ENCODE assay signal across 18 cellular contexts in the genomic region with DNA sequence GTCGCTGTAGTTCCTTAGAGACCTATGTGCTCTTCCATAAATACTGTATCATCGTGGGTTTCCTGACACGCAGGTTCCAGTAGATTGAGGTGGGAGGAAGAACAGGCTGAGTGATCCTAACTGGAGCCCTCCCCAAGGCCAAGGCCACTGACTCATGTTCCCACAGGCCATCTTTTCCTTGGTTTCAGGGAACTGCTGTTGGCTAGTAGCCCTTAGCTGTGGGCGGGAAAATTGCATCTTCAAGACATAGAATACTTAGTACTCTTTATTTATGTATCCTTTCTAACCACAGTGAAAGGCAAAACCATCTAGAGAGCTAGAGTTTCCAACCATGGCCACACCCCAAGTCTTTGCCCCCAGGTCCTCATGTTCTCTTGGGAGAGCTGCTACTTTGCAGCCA. TPM values are rescaled to one million over a fixed set of nuclear protein-coding genes. Genes with fewer than 3 reads are reported as not detected.
DNase-seq lines count a peak whose midpoint lies in the region; ATAC-seq, FAIRE-seq and TF ChIP-seq lines count a peak whose summit lies in the region.
"Had no signal": no experiment of that assay in that cellular context is flagged by ENCODE, and none has a peak within 500 bp of the region (broad histone marks: within the 10 kb centered on the region; RNA-seq: fewer than 3 reads in every experiment).

No MANE protein-coding gene starts in this region.

- H3K9me3 Mint-ChIP-seq in astrocyte (ENCODE audit: unreplicated experiment): peaks cover 19% of the 10 kb centered on the region
- H3K9me3 Mint-ChIP-seq in T-cell: peaks cover 0 to 15% (median 7%) of the 10 kb centered on the region in 3 donors

- H3K36me3 Mint-ChIP-seq in astrocyte (ENCODE audit: low read depth, unreplicated experiment) (no peaks in the 10 kb centered on the region), T-cell (peaks cover 5% of the 10 kb centered on the region)

- H3K27ac Mint-ChIP-seq in astrocyte (ENCODE audit: unreplicated experiment) (peak overlapping the region; percentile 19), T-cell (no peak overlapping the region)
- H3K27ac Mint-ChIP-seq: activated CD8-positive, alpha-beta memory T cell treated with anti-CD3 and anti-CD28 coated beads, Interleukin-2, amount 10 ng/mL, durations not matched to agents 7 days and 5 days; activated naive CD4-positive, alpha-beta T cell treated with anti-CD3 and anti-CD28 coated beads, Interleukin-2, amount 50 U/mL, for 24 hours; nephron progenitor cell had no signal

- H3K4me2 ChIP-seq in astrocyte (ENCODE audit: low read length): no peak overlapping the region
- no peak overlapping the region for H3K4me2 ChIP-seq in PC-9

- no TSS peak for BruUV-seq in PC-9 (replicated peaks; lab: Mats Ljungman, UMichigan)

- H3K79me2 ChIP-seq in astrocyte (ENCODE audit: insufficient read depth, low read length): no peaks in the 10 kb centered on the region
- H3K79me2 ChIP-seq in PC-9 (ENCODE audit: low read depth): no peaks in the 10 kb centered on the region

- H3K36me3 ChIP-seq in astrocyte (ENCODE audit: insufficient read depth, low read length) (no peaks in the 10 kb centered on the region), testis (ENCODE audit: low read depth, missing control alignments) (no peaks in the 10 kb centered on the region), PC-9 (ENCODE audit: low read depth) (no peaks in the 10 kb centered on the region)
- H3K36me3 ChIP-seq: SJSA1 had no signal

- H3K9me3 ChIP-seq in astrocyte (ENCODE audit: insufficient read depth, low read depth, low read length) (no peaks in the 10 kb centered on the region), testis (no peaks in the 10 kb centered on the region), PC-9 (ENCODE audit: insufficient read depth, low read depth) (peaks cover 7% of the 10 kb centered on the region; the same call in 1 of the 2 replicates)
- H3K9me3 ChIP-seq: SJSA1 had no signal

- H3K4me3 Mint-ChIP-seq in astrocyte (ENCODE audit: unreplicated experiment) (no peak overlapping the region), T-cell (no peak overlapping the region)
- H3K4me3 Mint-ChIP-seq: activated CD8-positive, alpha-beta memory T cell treated with anti-CD3 and anti-CD28 coated beads, Interleukin-2, amount 10 ng/mL, durations not matched to agents 7 days and 5 days; activated naive CD4-positive, alpha-beta T cell treated with anti-CD3 and anti-CD28 coated beads, Interleukin-2, amount 50 U/mL, for 24 hours; nephron progenitor cell had no signal

- H4K20me1 ChIP-seq in astrocyte (ENCODE audit: insufficient read depth, low read length) (no peaks in the 10 kb centered on the region), PC-9 (ENCODE audit: insufficient read depth) (no peaks in the 10 kb centered on the region)

- H3K27me3 Mint-ChIP-seq in astrocyte (ENCODE audit: low read depth, unreplicated experiment): peaks cover 7% of the 10 kb centered on the region
- H3K27me3 Mint-ChIP-seq in T-cell: no peaks in the 10 kb centered on the region
- H3K27me3 Mint-ChIP-seq: activated naive CD4-positive, alpha-beta T cell treated with anti-CD3 and anti-CD28 coated beads, Interleukin-2, amount 50 U/mL, for 24 hours had no signal

- H3K4me1 Mint-ChIP-seq in astrocyte (ENCODE audit: low read depth, unreplicated experiment): peaks cover 3% of the 10 kb centered on the region
- H3K4me1 Mint-ChIP-seq in T-cell: no peaks in the 10 kb centered on the region
- H3K4me1 Mint-ChIP-seq: activated CD8-positive, alpha-beta memory T cell treated with anti-CD3 and anti-CD28 coated beads, Interleukin-2, amount 10 ng/mL, durations not matched to agents 7 days and 5 days; activated naive CD4-positive, alpha-beta T cell treated with anti-CD3 and anti-CD28 coated beads, Interleukin-2, amount 50 U/mL, for 24 hours had no signal

- intact Hi-C loops in testis (cut with DNase I; ENCODE audit: low total_unique reads): no loop called here
- intact Hi-C loops in PC-9 (cut with micrococcal nuclease; ENCODE audit: unreplicated experiment): no loop called here

- peak; percentile 14 for ATAC-seq in foreskin keratinocyte
- no peak for ATAC-seq in GM19455 (IDR thresholded peaks at IDR 0.05; ENCODE audit: unreplicated experiment)
- ATAC-seq in T-cell (replicated peaks in 1 of 4): no peak
- ATAC-seq: activated CD8-positive, alpha-beta memory T cell treated with anti-CD3 and anti-CD28 coated beads, Interleukin-2, amount 10 ng/mL, durations not matched to agents 7 days and 5 days had no signal

- no peaks in the 10 kb centered on the region for H3K9me2 ChIP-seq in PC-9 (ENCODE audit: insufficient read depth)

- TF ChIP-seq CTCF in astrocyte (IDR thresholded peaks at IDR 0.05; ENCODE audit: insufficient read depth, low read depth, low read length): no peak
- TF ChIP-seq CTCF in foreskin keratinocyte (conservative IDR thresholded peaks at IDR 0.05): no peak
- no peak for TF ChIP-seq CTCF in testis (IDR thresholded peaks at IDR 0.05)
- TF ChIP-seq CTCF in PC-9 (conservative IDR thresholded peaks at IDR 0.05): no peak

- POLR2A ChIA-PET in PC-9 (lab: Charles Lee; ENCODE audit: unreplicated experiment): interaction anchor here (0.6 kb wide), 1 partner anchor 523 kb away, joined by 6 read pairs; no protein-coding TSS in a partner anchor
- POLR2A ChIA-PET in T-cell (lab: Charles Lee): no interaction called here

- no peak for TF ChIP-seq POLR2A in testis (IDR thresholded peaks at IDR 0.05)

- no peak overlapping the region for H3K9ac ChIP-seq in astrocyte (ENCODE audit: low read length)

- FAIRE-seq in astrocyte (lab: Jason Lieb, UNC): no peak
- FAIRE-seq: small intestine had no signal

- H3K4me3 ChIP-seq in astrocyte (ENCODE audit: insufficient read depth, low read depth, low read length): no peak overlapping the region
- H3K4me3 ChIP-seq in testis: no peak overlapping the region
- no peak overlapping the region for H3K4me3 ChIP-seq in PC-9
- H3K4me3 ChIP-seq: dorsolateral prefrontal cortex, SJSA1 had no signal

- H3K4me1 ChIP-seq in astrocyte (ENCODE audit: insufficient read depth, low read length): no peaks in the 10 kb centered on the region
- no peaks in the 10 kb centered on the region for H3K4me1 ChIP-seq in foreskin keratinocyte
- H3K4me1 ChIP-seq in testis: no peaks in the 10 kb centered on the region
- 0 out of 2 replicates have a peak, but pooled peaks cover 5% of the 10 kb centered on the region for H3K4me1 ChIP-seq in PC-9 (replicated peaks; ENCODE audit: insufficient read depth)
- H3K4me1 ChIP-seq: SJSA1 had no signal

- H3K27ac ChIP-seq in astrocyte (ENCODE audit: low read depth, low read length) (no peak overlapping the region), foreskin keratinocyte (no peak overlapping the region), testis (peak overlapping the region in 1 of 2 donors; percentile 43), PC-9 (no peak overlapping the region)
- H3K27ac ChIP-seq: dorsolateral prefrontal cortex, SJSA1, VCaP had no signal

- 46 to 78% methylated on average over 4 of the region's 4 CpGs for WGBS in testis, 2 donors

- DNase-seq in GOT3 (lab: John Stamatoyannopoulos, UW) (peak; percentile 60), astrocyte (ENCODE audit: low read depth) (peak; percentile 85), foreskin keratinocyte (peak in 1 of 2 donors; percentile 27), testis (peak; percentile 50), PC-9 (no peak), T-cell (no peak)
- DNase-seq: Calu3, dorsolateral prefrontal cortex, glutamatergic neuron, left cardiac atrium, NCI-H2029, nephron progenitor cell, small intestine had no signal

- H3F3A ChIP-seq in PC-9 (ENCODE audit: insufficient read depth, low read depth): peaks cover 5% of the 10 kb centered on the region; the same call in 1 of the 2 replicates

- H3K27me3 ChIP-seq in astrocyte (ENCODE audit: insufficient read depth, low read length) (no peaks in the 10 kb centered on the region), foreskin keratinocyte (no peaks in the 10 kb centered on the region), testis (no peaks in the 10 kb centered on the region), PC-9 (ENCODE audit: insufficient read depth, low read depth) (0 out of 2 replicates have a peak, but pooled peaks cover 3% of the 10 kb centered on the region)
- H3K27me3 ChIP-seq: dorsolateral prefrontal cortex, SJSA1 had no signal

- H2AFZ ChIP-seq in astrocyte (ENCODE audit: low read depth, low read length) (no peak overlapping the region), PC-9 (no peak overlapping the region)

- CTCF ChIA-PET in PC-9 (lab: Charles Lee) (no interaction called here), T-cell (lab: Charles Lee) (no interaction called here)

RNA-seq across cellular contexts. Expression of a gene that starts 55.9 kb away (rescaled TPM):
- total RNA-seq in astrocyte: 76.1 and 88.3 TPM in 2 replicates
- 94.8 and 102 TPM in 2 replicates for total RNA-seq in foreskin keratinocyte
- 74.3 and 91.3 TPM in 2 replicates for polyA plus RNA-seq in foreskin keratinocyte
- 100 to 1,000 TPM; 104 to 117 TPM for total RNA-seq in testis
- 108 TPM for polyA plus RNA-seq in testis (ENCODE audit: insufficient read depth, low read depth, low replicate concordance)
- total RNA-seq in PC-9 (2021): 57.6 and 64.7 TPM in 2 replicates
- total RNA-seq in T-cell: 10 to 100 TPM; 27.6 to 49.4 (median 30.2) TPM

Comparison
In these comparisons a context has a peak if more than half of its experiments do, and no peak if none do; other contexts are left out.
1. DNase-seq: peak in GOT3 (single experiment), astrocyte (single experiment) and testis (single experiment); none in PC-9 (0 of 2) and T-cell (0 of 34).